8 cellular contexts compared by ENCODE assay signal in genomic region chr6:70413114-70413828, GRCh38. TPM values are rescaled to one million over a fixed set of nuclear protein-coding genes. Genes with fewer than 3 reads are reported as not detected.
DNase-seq lines count a peak whose midpoint lies in the region; ATAC-seq, FAIRE-seq and TF ChIP-seq lines count a peak whose summit lies in the region.

TSS of gene FAM135A (plus strand) at chr6:70413508. CDS start at chr6:70428343, 14,835 bp downstream.

- peak; percentile 86 for ATAC-seq in GM21515 (IDR thresholded peaks at IDR 0.05; ENCODE audit: unreplicated experiment)

- TF ChIP-seq CTCF in D721Med (IDR thresholded peaks at IDR 0.05; ENCODE audit: insufficient read depth, missing control alignments) (no peak), epithelial cell of proximal tubule (conservative IDR thresholded peaks at IDR 0.05; ENCODE audit: low read depth, low read length) (no peak)

- FAIRE-seq in D721Med (lab: Jason Lieb, UNC), result no peak

- peak; percentile 67 for DNase-seq in D721Med (ENCODE audit: insufficient read length, low spot score)
- peak; percentile 97 for DNase-seq in HuH-7 (ENCODE audit: low spot score)
- DNase-seq in OCI-M1 (lab: John Stamatoyannopoulos, UW), result peak; percentile 99
- DNase-seq in activated T-cell treated with anti-CD3 and anti-CD28 coated beads, Interleukin-2, amount 50 U/mL, for 1 hour, result peak; percentile 93
- DNase-seq in epithelial cell of proximal tubule (ENCODE audit: low read depth), result peak; percentile 91
- DNase-seq in mucosa of gallbladder (ENCODE audit: low spot score), result peak; percentile 98
- DNase-seq in stimulated activated CD8-positive, alpha-beta memory T cell treated with anti-CD3 and anti-CD28 coated beads, Interleukin-4, amount 100 ng/mL, for 4 hours (ENCODE audit: low read depth in 2 of 2, low spot score in 1 of 2), result peak; percentile 84 to 90

- H3K4me3 ChIP-seq in epithelial cell of proximal tubule (ENCODE audit: low read depth, low read length), result peak within 1 kb of the TSS; percentile 71

RNA-seq across cellular contexts. Expression of gene FAM135A, which starts in this region (rescaled TPM):
- total RNA-seq in epithelial cell of proximal tubule (18.4 and 25.1 TPM in 2 replicates), mucosa of gallbladder (31.6 TPM)

Comparison
In these comparisons a context has a peak if more than half of its experiments do, and no peak if none do; other contexts are left out.
1. Peak in every context shown above with its lines: DNase-seq, ATAC-seq and H3K4me3 ChIP-seq.